ENCODE assay signal across 1 cellular context in the genomic region with DNA sequence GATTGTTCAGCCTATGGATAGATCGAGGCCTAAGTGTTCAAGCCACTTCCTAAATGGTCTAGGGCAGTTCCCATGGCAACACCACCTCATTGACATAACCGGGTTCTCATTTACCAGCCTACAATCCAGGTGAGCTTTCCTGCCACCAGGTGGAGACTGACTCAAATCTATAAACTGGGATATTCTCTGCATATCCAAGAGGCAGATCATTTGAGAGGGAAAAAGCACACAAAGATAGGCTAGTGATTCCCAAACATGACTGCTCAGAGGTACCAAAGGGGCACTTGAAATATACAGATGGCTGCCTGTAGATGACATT.
TF ChIP-seq lines count a peak whose summit lies in the region.

No MANE protein-coding gene starts in this region.

TF ChIP-seq in SK-N-SH treated with all-trans-retinoic acid at 6 μM for 48 hours, 23 proteins besides CTCF, POLR2A, EP300 and RAD21 (continued from another document):
- TF ChIP-seq ZFP3 (CRISPR knock-in tag; IDR thresholded peaks at IDR 0.05) = no peak
- TF ChIP-seq, protein P1, sequence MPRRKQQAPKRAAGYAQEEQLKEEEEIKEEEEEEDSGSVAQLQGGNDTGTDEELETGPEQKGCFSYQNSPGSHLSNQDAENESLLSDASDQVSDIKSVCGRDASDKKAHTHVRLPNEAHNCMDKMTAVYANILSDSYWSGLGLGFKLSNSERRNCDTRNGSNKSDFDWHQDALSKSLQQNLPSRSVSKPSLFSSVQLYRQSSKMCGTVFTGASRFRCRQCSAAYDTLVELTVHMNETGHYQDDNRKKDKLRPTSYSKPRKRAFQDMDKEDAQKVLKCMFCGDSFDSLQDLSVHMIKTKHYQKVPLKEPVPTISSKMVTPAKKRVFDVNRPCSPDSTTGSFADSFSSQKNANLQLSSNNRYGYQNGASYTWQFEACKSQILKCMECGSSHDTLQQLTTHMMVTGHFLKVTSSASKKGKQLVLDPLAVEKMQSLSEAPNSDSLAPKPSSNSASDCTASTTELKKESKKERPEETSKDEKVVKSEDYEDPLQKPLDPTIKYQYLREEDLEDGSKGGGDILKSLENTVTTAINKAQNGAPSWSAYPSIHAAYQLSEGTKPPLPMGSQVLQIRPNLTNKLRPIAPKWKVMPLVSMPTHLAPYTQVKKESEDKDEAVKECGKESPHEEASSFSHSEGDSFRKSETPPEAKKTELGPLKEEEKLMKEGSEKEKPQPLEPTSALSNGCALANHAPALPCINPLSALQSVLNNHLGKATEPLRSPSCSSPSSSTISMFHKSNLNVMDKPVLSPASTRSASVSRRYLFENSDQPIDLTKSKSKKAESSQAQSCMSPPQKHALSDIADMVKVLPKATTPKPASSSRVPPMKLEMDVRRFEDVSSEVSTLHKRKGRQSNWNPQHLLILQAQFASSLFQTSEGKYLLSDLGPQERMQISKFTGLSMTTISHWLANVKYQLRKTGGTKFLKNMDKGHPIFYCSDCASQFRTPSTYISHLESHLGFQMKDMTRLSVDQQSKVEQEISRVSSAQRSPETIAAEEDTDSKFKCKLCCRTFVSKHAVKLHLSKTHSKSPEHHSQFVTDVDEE (CRISPR knock-in tag; IDR thresholded peaks at IDR 0.05) = no peak
- TF ChIP-seq GLIS3 (CRISPR knock-in tag; IDR thresholded peaks at IDR 0.05) = no peak
- no peak for TF ChIP-seq TCF4 (CRISPR knock-in tag; IDR thresholded peaks at IDR 0.05; ENCODE audit: borderline replicate concordance)
- no peak for TF ChIP-seq ZNF565 (CRISPR knock-in tag; conservative IDR thresholded peaks at IDR 0.05; ENCODE audit: low read depth)
